14 cellular contexts compared by ENCODE assay signal in the genomic region with DNA sequence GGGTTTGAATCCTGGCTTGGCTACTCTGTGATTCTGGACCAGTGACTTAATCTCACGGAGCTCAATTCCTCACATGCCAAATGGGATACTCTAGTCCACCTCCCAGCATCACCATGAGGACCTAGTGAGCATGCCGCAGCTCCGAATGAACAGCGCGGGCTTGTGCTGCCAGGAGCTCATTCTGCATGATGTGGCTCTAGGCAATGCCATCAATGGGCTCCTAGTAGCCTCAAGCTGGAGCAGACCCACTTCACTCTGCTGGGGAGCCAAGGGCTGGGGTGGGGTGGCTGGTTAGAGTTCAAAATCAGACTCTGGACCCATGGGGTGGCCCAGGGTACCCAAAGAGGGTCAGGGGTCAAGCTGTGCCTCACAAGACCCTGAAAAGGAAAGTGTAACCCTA. TPM values are rescaled to one million over a fixed set of nuclear protein-coding genes. Genes with fewer than 3 reads are reported as not detected.
"Had no signal": no experiment of that assay in that cellular context is flagged by ENCODE, and none has a peak within 500 bp of the region (broad histone marks: within the 10 kb centered on the region; RNA-seq: fewer than 3 reads in every experiment).

No MANE protein-coding gene starts in this region.

- ATAC-seq: left lung; stimulated activated effector memory CD8-positive, alpha-beta T cell treated with anti-CD3 and anti-CD28 coated beads, Interleukin-12 subunit alpha, Interleukin-12 subunit beta, amount 100 ng/mL, for 72 hours had no signal

- H3K4me3 ChIP-seq: cardiac muscle cell, left lung, ovary, sigmoid colon had no signal

- H3K4me3 Mint-ChIP-seq: activated CD4-positive, alpha-beta T cell treated with anti-CD3 and anti-CD28 coated beads, Interleukin-2, amount 10 ng/mL, durations not matched to agents 24 days and 14 days; activated naive CD8-positive, alpha-beta T cell; neural crest cell; stimulated activated effector memory CD8-positive, alpha-beta T cell treated with anti-CD3 and anti-CD28 coated beads, Interleukin-12 subunit alpha, Interleukin-12 subunit beta, amount 100 ng/mL, for 72 hours had no signal

- DNase-seq: activated CD4-positive, alpha-beta T cell treated with anti-CD3 and anti-CD28 coated beads, Interleukin-2, amount 10 ng/mL, durations not matched to agents 24 days and 14 days; amniotic stem cell; kidney; left lung; ovary; sigmoid colon; stimulated activated CD4-positive, alpha-beta T cell treated with anti-CD3 and anti-CD28 coated beads, Interleukin-4, amount 100 ng/mL, for 24 hours; T-helper 1 cell; T-helper 9 cell had no signal

- H3K27me3 ChIP-seq: ovary had no signal

- H3K9me3 ChIP-seq: left lung, ovary, sigmoid colon had no signal

- H3K27ac Mint-ChIP-seq: activated CD4-positive, alpha-beta T cell treated with anti-CD3 and anti-CD28 coated beads, Interleukin-2, amount 10 ng/mL, durations not matched to agents 24 days and 14 days; activated naive CD8-positive, alpha-beta T cell; stimulated activated effector memory CD8-positive, alpha-beta T cell treated with anti-CD3 and anti-CD28 coated beads, Interleukin-12 subunit alpha, Interleukin-12 subunit beta, amount 100 ng/mL, for 72 hours had no signal

- H3K36me3 Mint-ChIP-seq: stimulated activated effector memory CD8-positive, alpha-beta T cell treated with anti-CD3 and anti-CD28 coated beads, Interleukin-12 subunit alpha, Interleukin-12 subunit beta, amount 100 ng/mL, for 72 hours had no signal

- H3K36me3 ChIP-seq: cardiac muscle cell, left lung, ovary, sigmoid colon had no signal

- H3K27ac ChIP-seq: cardiac muscle cell, left lung, ovary, sigmoid colon had no signal

- H3K9me3 Mint-ChIP-seq: activated CD4-positive, alpha-beta T cell treated with anti-CD3 and anti-CD28 coated beads, Interleukin-2, amount 10 ng/mL, durations not matched to agents 24 days and 14 days; neural crest cell; stimulated activated effector memory CD8-positive, alpha-beta T cell treated with anti-CD3 and anti-CD28 coated beads, Interleukin-12 subunit alpha, Interleukin-12 subunit beta, amount 100 ng/mL, for 72 hours had no signal

RNA-seq across cellular contexts. Expression of gene CDK18, which starts 41.5 kb away (rescaled TPM):
- total RNA-seq: pulmonary artery endothelial cell had no signal
